22 cellular contexts compared by ENCODE assay signal in the genomic region with DNA sequence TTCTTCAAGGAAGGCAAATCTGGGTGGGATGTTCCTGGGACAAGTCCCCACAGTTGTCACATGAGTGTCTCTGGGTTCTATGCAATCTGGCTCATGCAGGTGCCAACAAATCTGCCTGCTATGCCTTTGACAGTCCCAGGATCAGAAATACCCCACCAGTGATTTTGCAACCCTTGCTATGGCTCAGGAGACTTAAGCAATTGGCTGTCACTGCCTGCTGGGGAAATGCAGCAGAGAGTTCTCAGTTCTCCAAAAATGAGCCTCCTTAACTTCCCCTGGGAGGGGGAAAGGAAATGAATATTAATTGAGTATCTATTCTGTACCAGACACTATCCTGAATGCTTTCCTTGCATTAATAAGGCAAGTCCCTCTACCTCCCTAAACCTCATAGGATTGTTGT.
"Had no signal": no experiment of that assay in that cellular context is flagged by ENCODE, and none has a peak within 500 bp of the region (broad histone marks: within the 10 kb centered on the region; RNA-seq: fewer than 3 reads in every experiment).

No MANE protein-coding gene starts in this region.

- H3K4me1 ChIP-seq: gastroesophageal sphincter, thyroid gland had no signal

- H3K9me3 ChIP-seq: adrenal gland, gastroesophageal sphincter, heart right ventricle, neutrophil, thyroid gland had no signal

- H3K36me3 ChIP-seq: adrenal gland, gastroesophageal sphincter, heart right ventricle, neutrophil, thyroid gland had no signal

- H3K27ac ChIP-seq: adrenal gland, gastroesophageal sphincter, heart right ventricle, neutrophil, thyroid gland had no signal

- H3K4me3 ChIP-seq: adrenal gland, gastroesophageal sphincter, heart right ventricle, thyroid gland had no signal

- H3K9me3 Mint-ChIP-seq: activated CD4-positive, alpha-beta memory T cell treated with anti-CD3 and anti-CD28 coated beads, Interleukin-2, amount 10 ng/mL, durations not matched to agents 7 days and 5 days; activated naive CD4-positive, alpha-beta T cell treated with anti-CD3 and anti-CD28 coated beads, Interleukin-2, amount 50 U/mL, for 24 hours; activated T-cell treated with anti-CD3 and anti-CD28 coated beads, Interleukin-2, amount 50 U/mL, for 4 hours; natural killer cell; stimulated activated memory B cell treated with anti-CD40 and anti-IgM and Interleukin-4, amounts not matched to agents 10 μg/mL and 1 μg/mL and 100 μg/mL, for 72 hours; WTC11 had no signal

- H3K27ac Mint-ChIP-seq: activated CD4-positive, alpha-beta memory T cell treated with anti-CD3 and anti-CD28 coated beads, Interleukin-2, amount 10 ng/mL, durations not matched to agents 7 days and 5 days; activated naive CD4-positive, alpha-beta T cell treated with anti-CD3 and anti-CD28 coated beads, Interleukin-2, amount 50 U/mL, for 24 hours; natural killer cell; stimulated activated memory B cell treated with anti-CD40 and anti-IgM and Interleukin-4, amounts not matched to agents 10 μg/mL and 1 μg/mL and 100 μg/mL, for 72 hours; WTC11 had no signal

- H3K4me1 Mint-ChIP-seq: activated CD4-positive, alpha-beta memory T cell treated with anti-CD3 and anti-CD28 coated beads, Interleukin-2, amount 10 ng/mL, durations not matched to agents 7 days and 5 days; activated naive CD4-positive, alpha-beta T cell treated with anti-CD3 and anti-CD28 coated beads, Interleukin-2, amount 50 U/mL, for 24 hours; natural killer cell; stimulated activated memory B cell treated with anti-CD40 and anti-IgM and Interleukin-4, amounts not matched to agents 10 μg/mL and 1 μg/mL and 100 μg/mL, for 72 hours had no signal

- H3K4me3 Mint-ChIP-seq: activated CD4-positive, alpha-beta memory T cell treated with anti-CD3 and anti-CD28 coated beads, Interleukin-2, amount 10 ng/mL, durations not matched to agents 7 days and 5 days; activated naive CD4-positive, alpha-beta T cell treated with anti-CD3 and anti-CD28 coated beads, Interleukin-2, amount 50 U/mL, for 24 hours; activated T-cell treated with anti-CD3 and anti-CD28 coated beads, Interleukin-2, amount 50 U/mL, for 4 hours; natural killer cell; stimulated activated memory B cell treated with anti-CD40 and anti-IgM and Interleukin-4, amounts not matched to agents 10 μg/mL and 1 μg/mL and 100 μg/mL, for 72 hours; WTC11 had no signal

- ATAC-seq: activated T-cell treated with anti-CD3 and anti-CD28 coated beads, Interleukin-2, amount 50 U/mL, for 4 hours; gastroesophageal sphincter; left lobe of liver; natural killer cell; stimulated activated memory B cell treated with anti-CD40 and anti-IgM and Interleukin-4, amounts not matched to agents 10 μg/mL and 1 μg/mL and 100 μg/mL, for 72 hours; WTC11 had no signal

- H3K27me3 ChIP-seq: adrenal gland, thyroid gland had no signal

- H3K36me3 Mint-ChIP-seq: activated naive CD4-positive, alpha-beta T cell treated with anti-CD3 and anti-CD28 coated beads, Interleukin-2, amount 50 U/mL, for 24 hours; natural killer cell; stimulated activated memory B cell treated with anti-CD40 and anti-IgM and Interleukin-4, amounts not matched to agents 10 μg/mL and 1 μg/mL and 100 μg/mL, for 72 hours; WTC11 had no signal

- DNase-seq: activated CD4-positive, alpha-beta memory T cell treated with anti-CD3 and anti-CD28 coated beads, Interleukin-2, amount 10 ng/mL, durations not matched to agents 7 days and 5 days; activated CD4-positive, alpha-beta T cell treated with anti-CD3 and anti-CD28 coated beads for 4 hours; activated effector memory CD4-positive, alpha-beta T cell treated with anti-CD3 and anti-CD28 coated beads, Interleukin-2, amount 50 U/mL, for 16 hours; activated T-cell treated with anti-CD3 and anti-CD28 coated beads, Interleukin-2, amount 50 U/mL, for 4 hours; heart right ventricle; mesenchymal stem cell; natural killer cell; posterior cingulate gyrus; retina; stimulated activated CD4-positive, alpha-beta T cell treated with anti-CD3 and anti-CD28 coated beads, Interleukin-2, amount 100 ng/mL, for 48 hours; T-helper 2 cell; thyroid gland had no signal

- FAIRE-seq: colon, endometrium, TTC549 had no signal
